In the genomic region with DNA sequence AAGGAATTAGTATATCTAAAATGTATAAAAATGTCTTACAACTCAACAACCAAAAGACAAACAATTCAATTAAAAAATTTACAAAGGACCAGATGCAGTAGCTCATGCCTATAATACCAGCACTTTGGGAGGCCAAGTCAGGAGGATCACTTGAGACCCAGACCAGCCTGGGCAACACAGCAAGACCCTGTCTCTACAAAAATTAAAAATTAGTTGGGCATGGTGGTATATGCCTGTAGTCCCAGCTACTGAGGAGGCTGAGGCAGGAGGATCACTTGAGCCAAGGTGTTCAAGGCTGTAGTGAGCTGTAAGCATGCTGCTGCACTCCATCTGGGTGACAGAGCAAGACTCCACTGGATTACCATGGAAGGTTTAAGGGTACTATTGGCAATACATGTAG, we compare ENCODE assay signal across 3 cellular contexts.
A peak's percentile ranks its signal among the peaks of the same experiment; 100 is the strongest.
TF ChIP-seq lines count a peak whose summit lies in the region.

No MANE protein-coding gene starts in this region.

TF ChIP-seq in HEK293, 187 proteins besides CTCF, POLR2A, EP300 and RAD21:
- no peak for TF ChIP-seq ZNF416 (tag by site-specific recombination; IDR thresholded peaks at IDR 0.05)
- TF ChIP-seq ZNF121 (tag by site-specific recombination; IDR thresholded peaks at IDR 0.05) = 0 out of 2 replicates have a peak, but pooled peaks have one; percentile 9

TF ChIP-seq in IMR-90, 13 proteins besides CTCF, POLR2A, EP300 and RAD21:
- TF ChIP-seq, protein P1, sequence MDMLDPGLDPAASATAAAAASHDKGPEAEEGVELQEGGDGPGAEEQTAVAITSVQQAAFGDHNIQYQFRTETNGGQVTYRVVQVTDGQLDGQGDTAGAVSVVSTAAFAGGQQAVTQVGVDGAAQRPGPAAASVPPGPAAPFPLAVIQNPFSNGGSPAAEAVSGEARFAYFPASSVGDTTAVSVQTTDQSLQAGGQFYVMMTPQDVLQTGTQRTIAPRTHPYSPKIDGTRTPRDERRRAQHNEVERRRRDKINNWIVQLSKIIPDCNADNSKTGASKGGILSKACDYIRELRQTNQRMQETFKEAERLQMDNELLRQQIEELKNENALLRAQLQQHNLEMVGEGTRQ (IDR thresholded peaks at IDR 0.05; ENCODE audit: low read depth, low read length) = no peak
- TF ChIP-seq, protein P2, sequence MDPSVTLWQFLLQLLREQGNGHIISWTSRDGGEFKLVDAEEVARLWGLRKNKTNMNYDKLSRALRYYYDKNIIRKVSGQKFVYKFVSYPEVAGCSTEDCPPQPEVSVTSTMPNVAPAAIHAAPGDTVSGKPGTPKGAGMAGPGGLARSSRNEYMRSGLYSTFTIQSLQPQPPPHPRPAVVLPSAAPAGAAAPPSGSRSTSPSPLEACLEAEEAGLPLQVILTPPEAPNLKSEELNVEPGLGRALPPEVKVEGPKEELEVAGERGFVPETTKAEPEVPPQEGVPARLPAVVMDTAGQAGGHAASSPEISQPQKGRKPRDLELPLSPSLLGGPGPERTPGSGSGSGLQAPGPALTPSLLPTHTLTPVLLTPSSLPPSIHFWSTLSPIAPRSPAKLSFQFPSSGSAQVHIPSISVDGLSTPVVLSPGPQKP (IDR thresholded peaks at IDR 0.05; ENCODE audit: borderline replicate concordance, low read depth, low read length) = no peak
- TF ChIP-seq RCOR1 (IDR thresholded peaks at IDR 0.05; ENCODE audit: insufficient replicate concordance, low read length) (no peak), MAFK (IDR thresholded peaks at IDR 0.05; ENCODE audit: low read depth, low read length) (no peak), MAZ (IDR thresholded peaks at IDR 0.05; ENCODE audit: borderline replicate concordance, low read depth, low read length) (no peak), NFE2L2 (IDR thresholded peaks at IDR 0.05; ENCODE audit: low read depth, low read length) (no peak), BHLHE40 (IDR thresholded peaks at IDR 0.05; ENCODE audit: low read depth, low read length) (no peak), FOS (IDR thresholded peaks at IDR 0.05; ENCODE audit: low read depth, low read length) (no peak), MXI1 (IDR thresholded peaks at IDR 0.05; ENCODE audit: borderline replicate concordance, low read depth, low read length) (no peak), CEBPB (IDR thresholded peaks at IDR 0.05; ENCODE audit: low read depth, low read length) (no peak), SMC3 (IDR thresholded peaks at IDR 0.05; ENCODE audit: low read depth, low read length) (no peak), CHD1 (IDR thresholded peaks at IDR 0.05; ENCODE audit: low read depth, low read length) (no peak), RFX5 (IDR thresholded peaks at IDR 0.05; ENCODE audit: low read depth, low read length) (no peak)
TF ChIP-seq in IMR-90: peak in this region for 0.

TF ChIP-seq in K562, 482 proteins besides CTCF, POLR2A, EP300 and RAD21:
- peak; percentile 27 for TF ChIP-seq RBM25 (IDR thresholded peaks at IDR 0.05; ENCODE audit: low read depth, low read length, severe bottlenecking)
- TF ChIP-seq GATA2 (CRISPR knock-in tag; IDR thresholded peaks at IDR 0.05) = no peak
- TF ChIP-seq ZNF121 (CRISPR knock-in tag; conservative IDR thresholded peaks at IDR 0.05) = peak; percentile 69
- 0 out of 2 replicates have a peak, but pooled peaks have one; percentile 26 for TF ChIP-seq BCOR (IDR thresholded peaks at IDR 0.05)
- no peak for TF ChIP-seq ZNF696 (CRISPR knock-in tag; conservative IDR thresholded peaks at IDR 0.05)
